ENCODE assay signal across 18 cellular contexts in genomic region chr3:73874596-73874995, GRCh38.
A peak's percentile ranks its signal among the peaks of the same experiment; 100 is the strongest.
DNase-seq lines count a peak whose midpoint lies in the region; ATAC-seq, FAIRE-seq and TF ChIP-seq lines count a peak whose summit lies in the region.
"Had no signal": no experiment of that assay in that cellular context is flagged by ENCODE, and none has a peak within 500 bp of the region (broad histone marks: within the 10 kb centered on the region; RNA-seq: fewer than 3 reads in every experiment).

No MANE protein-coding gene starts in this region.

- no peak overlapping the region for H3K23ac ChIP-seq in H1 (ENCODE audit: insufficient read length)

- H3K14ac ChIP-seq in H1 (ENCODE audit: insufficient read length), result no peak overlapping the region

- no peak overlapping the region for H2BK5ac ChIP-seq in H1 (ENCODE audit: low read depth, low read length)

- H3K36me3 ChIP-seq in H1 (ENCODE audit: control insufficient read depth in 2 of 4, insufficient read depth in 4 of 4, low read length in 3 of 4), result no peaks in the 10 kb centered on the region
- H3K36me3 ChIP-seq: BLaER1 treated with 17β-estradiol and CSF1 and Interleukin-3, amounts not matched to agents 10 nM and 100 nM; Peyer's patch had no signal

- no peak overlapping the region for H3K56ac ChIP-seq in H1 (replicated peaks; ENCODE audit: insufficient read length, low read depth, low read length)

- no peak overlapping the region for H2BK12ac ChIP-seq in H1 (ENCODE audit: low read depth, low read length)

- H3K79me1 ChIP-seq in H1 (ENCODE audit: low read depth, low read length), result no peaks in the 10 kb centered on the region

- H3K27ac ChIP-seq in H1 (ENCODE audit: low read depth, low read length) (no peak overlapping the region), substantia nigra (ENCODE audit: low read depth, low read length, poor library complexity, severe bottlenecking) (no peak overlapping the region), coronary artery (no peak overlapping the region)
- H3K27ac ChIP-seq: 22Rv1; BLaER1 treated with 17β-estradiol and CSF1 and Interleukin-3, amounts not matched to agents 10 nM and 100 nM; Peyer's patch had no signal

- no peak overlapping the region for H4K91ac ChIP-seq in H1 (replicated peaks; ENCODE audit: insufficient read length, low read length)

- peaks cover 0 to 7% (median 4%) of the 10 kb centered on the region in 4 experiments; a peak in 4 of 7 replicates for H3K4me1 ChIP-seq in H1 (replicated peaks in 1 of 4; ENCODE audit: control insufficient read depth in 3 of 4, insufficient read depth in 4 of 4, low read length in 3 of 4)
- H3K4me1 ChIP-seq: BLaER1 treated with 17β-estradiol and CSF1 and Interleukin-3, amounts not matched to agents 10 nM and 100 nM; Peyer's patch had no signal

- H4K5ac ChIP-seq in H1 (ENCODE audit: insufficient read length, low read depth, low read length), result no peak overlapping the region

- CTCF ChIA-PET in H1 (lab: Charles Lee; ENCODE audit: partially characterized antibody), result interaction anchor here (0.6 to 1.3 kb wide), 6 partner anchors 27 to 1271 kb away, joined by 3 to 4 read pairs (median 3); no protein-coding TSS in a partner anchor

- H2AFZ ChIP-seq in H1 (ENCODE audit: low read length), result no peak overlapping the region

- H2BK20ac ChIP-seq in H1 (ENCODE audit: low read length), result no peak overlapping the region

- peak; percentile 42 for FAIRE-seq in H1 (lab: Jason Lieb, UNC)
- FAIRE-seq: GM18507 had no signal

- no peaks in the 10 kb centered on the region for H3K9me3 ChIP-seq in H1 (ENCODE audit: insufficient read depth in 2 of 2, low read depth in 1 of 2, low read length in 1 of 2)
- H3K9me3 ChIP-seq: Peyer's patch had no signal

- H3K18ac ChIP-seq in H1 (ENCODE audit: extremely low read depth, low read length), result no peak overlapping the region

- TF ChIP-seq CTCF in H1 (IDR thresholded peaks at IDR 0.05; ENCODE audit: control extremely low read depth in 1 of 3, insufficient read depth in 1 of 3, low read depth in 1 of 3, low read length in 3 of 3), result no peak
- TF ChIP-seq CTCF in coronary artery (IDR thresholded peaks at IDR 0.05), result no peak

- TF ChIP-seq RAD21 in H1 (IDR thresholded peaks at IDR 0.05 in 1 of 2, conservative IDR thresholded peaks at IDR 0.05 in 1 of 2; ENCODE audit: low read depth in 2 of 2, low read length in 2 of 2), result no peak

- peak overlapping the region in 1 of 2 experiments; percentile 44; a peak in 2 of 4 replicates for H3K4me2 ChIP-seq in H1 (ENCODE audit: insufficient read depth in 1 of 2, low read depth in 2 of 2, low read length in 2 of 2)
- H3K4me2 ChIP-seq: BLaER1 treated with 17β-estradiol and CSF1 and Interleukin-3, amounts not matched to agents 10 nM and 100 nM had no signal

- POLR2A ChIA-PET in H1 (lab: Charles Lee; ENCODE audit: partially characterized antibody), result no interaction called here

- TF ChIP-seq EP300 in H1 (IDR thresholded peaks at IDR 0.05; ENCODE audit: borderline replicate concordance in 1 of 2, low read depth in 2 of 2, low read length in 2 of 2), result no peak

- H3K4me3 ChIP-seq in H1 (ENCODE audit: extremely low read depth in 1 of 4, insufficient read depth in 2 of 4, low read depth in 3 of 4, low read length in 4 of 4) (peak overlapping the region in 2 of 4 experiments; percentile 2 to 10; a peak in 1 of 8 replicates), coronary artery (no peak overlapping the region)
- H3K4me3 ChIP-seq: BLaER1 treated with 17β-estradiol and CSF1 and Interleukin-3, amounts not matched to agents 10 nM and 100 nM; Peyer's patch had no signal

- H3K4ac ChIP-seq in H1 (replicated peaks; ENCODE audit: insufficient read length, low read depth, low read length), result no peak overlapping the region

- no peak for TF ChIP-seq POLR2A in H1 (IDR thresholded peaks at IDR 0.05; ENCODE audit: control extremely low read depth in 1 of 2, low read depth in 2 of 2, low read length in 2 of 2)

- no peak overlapping the region for H2BK15ac ChIP-seq in H1 (ENCODE audit: low read length)

- no peaks in the 10 kb centered on the region for H4K20me1 ChIP-seq in H1 (replicated peaks in 1 of 2; ENCODE audit: control insufficient read depth in 1 of 2, insufficient read depth in 2 of 2, low read length in 2 of 2)
- H4K20me1 ChIP-seq: BLaER1 treated with 17β-estradiol and CSF1 and Interleukin-3, amounts not matched to agents 10 nM and 100 nM had no signal

- no peak overlapping the region for H3K9ac ChIP-seq in H1 (replicated peaks in 1 of 4; ENCODE audit: extremely low read depth in 1 of 4, low read depth in 3 of 4, low read length in 3 of 4)
- H3K9ac ChIP-seq: BLaER1 treated with 17β-estradiol and CSF1 and Interleukin-3, amounts not matched to agents 10 nM and 100 nM had no signal

- no peak overlapping the region for H4K8ac ChIP-seq in H1 (ENCODE audit: extremely low read depth, insufficient read depth, low read length)

- ATAC-seq in GM18870 (IDR thresholded peaks at IDR 0.05; ENCODE audit: unreplicated experiment), result no peak

- WGBS in H1 (ENCODE audit: extremely low coverage in 1 of 2, insufficient coverage in 1 of 2, insufficient read length in 1 of 2, insufficient replicate concordance in 2 of 2, low coverage in 1 of 2, low lambda C conversion rate in 2 of 2, missing lambda C conversion rate in 1 of 2), 2 experiments, result 71% methylated on average over 5 of the region's 5 CpGs; no CpG with 5 or more reads in 1 of the 2 experiments

- DNase-seq in NCI-H1105 treated with DMSO at 0.1 percent for 48 hours (lab: John Stamatoyannopoulos, UW) (peak; percentile 24), NCI-H1105 (lab: John Stamatoyannopoulos, UW) (no peak), NCI-H146 (lab: John Stamatoyannopoulos, UW) (peak; percentile 50), NCI-H69 (lab: John Stamatoyannopoulos, UW) (peak; percentile 57), H1 (ENCODE audit: low read depth in 1 of 2, low spot score in 2 of 2) (no peak), substantia nigra (lab: John Stamatoyannopoulos, UW) (no peak), coronary artery (ENCODE audit: low spot score) (no peak)
- DNase-seq: DMS 273 treated with DMSO at 0.1 percent for 48 hours, GOT3, Karpas-422, MM.1S, NCI-H82, Peyer's patch, Right ventricle myocardium superior had no signal

- no peak overlapping the region for H2AK5ac ChIP-seq in H1 (ENCODE audit: low read depth, low read length)

- H3K79me2 ChIP-seq in H1 (ENCODE audit: control insufficient read depth in 1 of 2, insufficient read depth in 2 of 2, low read length in 2 of 2), result no peaks in the 10 kb centered on the region

- no peaks in the 10 kb centered on the region for H3K23me2 ChIP-seq in H1 (ENCODE audit: low read depth, low read length)

- H2BK120ac ChIP-seq in H1 (replicated peaks; ENCODE audit: low read depth, low read length), result no peak overlapping the region

- H3K27me3 ChIP-seq in H1 (replicated peaks in 1 of 4; ENCODE audit: control insufficient read depth in 3 of 4, extremely low read depth in 1 of 4, insufficient read depth in 3 of 4, low read length in 3 of 4), result no peaks in the 10 kb centered on the region
- H3K27me3 ChIP-seq: BLaER1 treated with 17β-estradiol and CSF1 and Interleukin-3, amounts not matched to agents 10 nM and 100 nM; Peyer's patch had no signal

TF ChIP-seq in H1, 55 proteins besides CTCF, POLR2A, EP300 and RAD21:
- TF ChIP-seq RFX5 (IDR thresholded peaks at IDR 0.05; ENCODE audit: borderline replicate concordance, low read depth, low read length) (no peak), TCF12 (IDR thresholded peaks at IDR 0.05; ENCODE audit: low read depth, low read length) (0 out of 2 replicates have a peak, but pooled peaks have one; percentile 39), HDAC2 (IDR thresholded peaks at IDR 0.05; ENCODE audit: borderline replicate concordance in 1 of 2, low read depth in 2 of 2, low read length in 2 of 2) (no peak)

Comparison
In these comparisons a context has a peak if more than half of its experiments do, and no peak if none do; other contexts are left out.
1. DNase-seq: peak in NCI-H1105 treated with DMSO at 0.1 percent for 48 hours (single experiment), NCI-H146 (single experiment) and NCI-H69 (single experiment); none in NCI-H1105 (single experiment), H1 (0 of 2), substantia nigra (0 of 49) and coronary artery (single experiment).